ENCODE assay signal across 16 cellular contexts in genomic region chr6:110741517-110741916, GRCh38.
A peak's percentile ranks its signal among the peaks of the same experiment; 100 is the strongest.
DNase-seq lines count a peak whose midpoint lies in the region; ATAC-seq and TF ChIP-seq lines count a peak whose summit lies in the region.
"Had no signal": no experiment of that assay in that cellular context is flagged by ENCODE, and none has a peak within 500 bp of the region (broad histone marks: within the 10 kb centered on the region; RNA-seq: fewer than 3 reads in every experiment).

No MANE protein-coding gene starts in this region.

- H3K4me1 Mint-ChIP-seq in natural killer cell treated with Interleukin-12 subunit alpha and Interleukin-12 subunit beta and Interleukin-15 and Interleukin-18, amount 100 ng/mL, for 72 hours (ENCODE audit: low read depth in 2 of 2) = peaks cover 5 to 11% of the 10 kb centered on the region in 2 donors
- H3K4me1 Mint-ChIP-seq in natural killer cell (peaks cover 0 to 6% of the 10 kb centered on the region in 2 donors), endodermal cell (peaks cover 1% of the 10 kb centered on the region)

- ATAC-seq in natural killer cell treated with Interleukin-12 subunit alpha and Interleukin-12 subunit beta and Interleukin-15 and Interleukin-18, amount 100 ng/mL, for 72 hours = peak; percentile 53 to 66
- ATAC-seq in natural killer cell = no peak
- no peak for ATAC-seq in left lobe of liver
- ATAC-seq: A549; CD8-positive, alpha-beta T cell had no signal

- TF ChIP-seq CTCF in natural killer cell (IDR thresholded peaks at IDR 0.05) (no peak), endodermal cell (conservative IDR thresholded peaks at IDR 0.05) (no peak)

- DNase-seq in natural killer cell treated with Interleukin-12 subunit alpha and Interleukin-12 subunit beta and Interleukin-15 and Interleukin-18, amount 100 ng/mL, for 72 hours (ENCODE audit: low spot score) = no peak
- no peak for DNase-seq in natural killer cell
- DNase-seq in MV-4-11 (lab: John Stamatoyannopoulos, UW) = peak; percentile 2
- no peak for DNase-seq in endodermal cell
- DNase-seq in left lobe of liver (ENCODE audit: low spot score) = no peak
- DNase-seq in epidermal melanocyte (ENCODE audit: insufficient read length, low spot score) = no peak
- DNase-seq in NCI-H2196 treated with DMSO at 0.1 percent for 48 hours (lab: John Stamatoyannopoulos, UW; ENCODE audit: unreplicated experiment) = no peak
- DNase-seq: CD8-positive, alpha-beta T cell; COR-L47; DND-41; GDM1; GM23248; H7 had no signal

- H3K9me3 Mint-ChIP-seq in natural killer cell treated with Interleukin-12 subunit alpha and Interleukin-12 subunit beta and Interleukin-15 and Interleukin-18, amount 100 ng/mL, for 72 hours = peaks cover 13% of the 10 kb centered on the region
- H3K9me3 Mint-ChIP-seq in natural killer cell (peaks cover 9 to 13% of the 10 kb centered on the region in 2 donors), endodermal cell (peaks cover 43% of the 10 kb centered on the region)

- H3K4me3 ChIP-seq in endodermal cell (ENCODE audit: low read length) = peak overlapping the region; percentile 25
- H3K4me3 ChIP-seq: A549, GM23248 had no signal

- no peak overlapping the region for H3K27ac Mint-ChIP-seq in natural killer cell treated with Interleukin-12 subunit alpha and Interleukin-12 subunit beta and Interleukin-15 and Interleukin-18, amount 100 ng/mL, for 72 hours
- H3K27ac Mint-ChIP-seq in natural killer cell = peak overlapping the region in 1 of 2 donors; percentile 66
- H3K27ac Mint-ChIP-seq in endodermal cell = no peak overlapping the region
- H3K27ac Mint-ChIP-seq: CD14-positive monocyte; CD8-positive, alpha-beta T cell; IgD-negative memory B cell had no signal

- peaks cover 31% of the 10 kb centered on the region for H3K36me3 Mint-ChIP-seq in natural killer cell treated with Interleukin-12 subunit alpha and Interleukin-12 subunit beta and Interleukin-15 and Interleukin-18, amount 100 ng/mL, for 72 hours
- H3K36me3 Mint-ChIP-seq in natural killer cell (peaks cover 29% of the 10 kb centered on the region), endodermal cell (ENCODE audit: low read depth) (peaks cover 58% of the 10 kb centered on the region)

- peaks cover 44% of the 10 kb centered on the region for H3K36me3 ChIP-seq in endodermal cell (ENCODE audit: control insufficient read depth, insufficient read depth, low read length)

- no peaks in the 10 kb centered on the region for H3K4me1 ChIP-seq in endodermal cell (ENCODE audit: control insufficient read depth, insufficient read depth, low read length)

- intact Hi-C loops in natural killer cell (cut with micrococcal nuclease) = no loop called here

- H3K9me3 ChIP-seq in endodermal cell (ENCODE audit: control insufficient read depth, low read length) = peaks cover 52% of the 10 kb centered on the region
- H3K9me3 ChIP-seq: A549 had no signal

- no peak overlapping the region for H3K4me3 Mint-ChIP-seq in natural killer cell treated with Interleukin-12 subunit alpha and Interleukin-12 subunit beta and Interleukin-15 and Interleukin-18, amount 100 ng/mL, for 72 hours
- H3K4me3 Mint-ChIP-seq in natural killer cell (no peak overlapping the region), endodermal cell (no peak overlapping the region)
- H3K4me3 Mint-ChIP-seq: CD14-positive monocyte; CD8-positive, alpha-beta T cell had no signal

- no peak overlapping the region for H3K9ac ChIP-seq in endodermal cell (ENCODE audit: extremely low read depth, low read length, poor library complexity, severe bottlenecking)
- H3K9ac ChIP-seq: GM23248 had no signal

- whole genome bisulfite sequencing in endodermal cell (ENCODE audit: insufficient coverage in 1 of 2, insufficient read length in 1 of 2), 2 experiments = 93% methylated on average over 3 of the region's 3 CpGs; no CpG with 5 or more reads in 1 of the 2 experiments

- no peak overlapping the region for H3K27ac ChIP-seq in endodermal cell (ENCODE audit: low read depth, low read length)
- H3K27ac ChIP-seq: A549, GM23248 had no signal

- H3K27me3 ChIP-seq in endodermal cell (ENCODE audit: control insufficient read depth, insufficient read depth, low read length, poor library complexity, severe bottlenecking) = no peaks in the 10 kb centered on the region

- H3K27me3 Mint-ChIP-seq in natural killer cell treated with Interleukin-12 subunit alpha and Interleukin-12 subunit beta and Interleukin-15 and Interleukin-18, amount 100 ng/mL, for 72 hours = no peaks in the 10 kb centered on the region
- no peaks in the 10 kb centered on the region for H3K27me3 Mint-ChIP-seq in natural killer cell (ENCODE audit: low read depth in 2 of 2)
- H3K27me3 Mint-ChIP-seq in endodermal cell (ENCODE audit: insufficient read depth) = peaks cover 2% of the 10 kb centered on the region
- H3K27me3 Mint-ChIP-seq: IgD-negative memory B cell had no signal

Comparison
In these comparisons a context has a peak if more than half of its experiments do, and no peak if none do; other contexts are left out.
1. ATAC-seq: peak in natural killer cell treated with Interleukin-12 subunit alpha and Interleukin-12 subunit beta and Interleukin-15 and Interleukin-18, amount 100 ng/mL, for 72 hours (2 of 2); none in natural killer cell (0 of 3) and left lobe of liver (single experiment).